24 cellular contexts compared by ENCODE assay signal in the genomic region with DNA sequence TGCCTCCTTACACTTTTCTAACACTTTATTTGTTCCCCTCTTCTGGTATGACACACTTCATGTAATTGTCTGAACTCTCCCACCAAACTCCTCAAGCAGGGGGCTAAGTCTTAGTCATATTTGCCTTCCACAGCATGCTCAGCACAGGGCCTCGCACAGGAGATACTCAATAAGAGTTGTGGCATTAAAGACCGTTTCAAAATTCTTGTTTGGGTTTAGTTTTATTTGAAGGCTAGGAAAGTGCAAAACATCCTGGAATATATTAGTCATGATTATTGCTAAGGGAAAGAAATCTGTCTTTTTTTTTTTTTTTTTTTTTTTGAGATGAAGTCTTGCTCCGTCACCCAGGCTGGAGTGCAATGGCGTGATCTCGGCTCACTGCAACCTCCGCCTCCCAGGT.
"Had no signal": no experiment of that assay in that cellular context is flagged by ENCODE, and none has a peak within 500 bp of the region (broad histone marks: within the 10 kb centered on the region; RNA-seq: fewer than 3 reads in every experiment).

No MANE protein-coding gene starts in this region.

- H3K27ac ChIP-seq: body of pancreas, foreskin keratinocyte, gastrocnemius medialis, heart left ventricle, WERI-Rb-1 had no signal

- H3K9me3 ChIP-seq: body of pancreas, gastrocnemius medialis, heart left ventricle had no signal

- DNase-seq: activated B cell treated with CpG ODN at 0.5 μM for 24 hours; activated CD4-positive, alpha-beta T cell treated with anti-CD3 and anti-CD28 coated beads for 48 hours; activated CD4-positive, alpha-beta T cell treated with anti-CD3 and anti-CD28 coated beads, Interleukin-2, amount 50 U/mL, for 1 hour; activated CD4-positive, alpha-beta T cell treated with anti-CD3 and anti-CD28 coated beads, Interleukin-2, amount 50 U/mL, for 48 hours; activated CD8-positive, alpha-beta memory T cell treated with anti-CD3 and anti-CD28 coated beads for 24 hours; activated CD8-positive, alpha-beta T cell treated with anti-CD3 and anti-CD28 coated beads for 36 hours; activated effector memory CD4-positive, alpha-beta T cell treated with Interleukin-2 at 50 U/mL for 16 hours; activated gamma-delta T cell treated with Interleukin-2 at 50 U/mL for 16 hours; activated naive CD4-positive, alpha-beta T cell treated with anti-CD3 and anti-CD28 coated beads, Interleukin-2, amount 50 U/mL, for 16 hours; activated naive CD4-positive, alpha-beta T cell treated with Interleukin-2 at 50 U/mL for 16 hours; activated T-cell treated with anti-CD3 and anti-CD28 coated beads, Interleukin-2, amount 50 U/mL, for 4 hours; amniotic stem cell; anterior cingulate cortex; body of pancreas; caudate nucleus; cortex of kidney; effector CD8-positive, alpha-beta T cell; foreskin keratinocyte; gastrocnemius medialis; glutamatergic neuron; heart left ventricle; T-helper 17 cell; T1000; WERI-Rb-1 had no signal

- H3K27me3 ChIP-seq: body of pancreas, foreskin keratinocyte, gastrocnemius medialis, heart left ventricle had no signal

- H3K4me3 ChIP-seq: body of pancreas, gastrocnemius medialis, heart left ventricle had no signal

- H3K36me3 ChIP-seq: gastrocnemius medialis, heart left ventricle, WERI-Rb-1 had no signal

- H3K4me1 ChIP-seq: body of pancreas, foreskin keratinocyte, heart left ventricle had no signal
